24 cellular contexts compared by ENCODE assay signal in genomic region chr5:160250226-160250625, GRCh38. TPM values are rescaled to one million over a fixed set of nuclear protein-coding genes. Genes with fewer than 3 reads are reported as not detected.
"Had no signal": no experiment of that assay in that cellular context is flagged by ENCODE, and none has a peak within 500 bp of the region (broad histone marks: within the 10 kb centered on the region; RNA-seq: fewer than 3 reads in every experiment).

No MANE protein-coding gene starts in this region.

- DNase-seq: activated CD4-positive, alpha-beta T cell treated with anti-CD3 and anti-CD28 coated beads for 36 hours; activated CD4-positive, alpha-beta T cell treated with anti-CD3 and anti-CD28 coated beads, Interleukin-2, amount 50 U/mL, for 1 hour; activated CD8-positive, alpha-beta memory T cell treated with anti-CD3 and anti-CD28 coated beads, Interleukin-2, amount 50 U/mL, for 4 hours; activated CD8-positive, alpha-beta T cell treated with anti-CD3 and anti-CD28 coated beads for 36 hours; activated gamma-delta T cell treated with Interleukin-2 at 50 U/mL for 16 hours; activated naive CD4-positive, alpha-beta T cell treated with anti-CD3 and anti-CD28 coated beads, Interleukin-2, amount 10 ng/mL, durations not matched to agents 7 days and 5 days; activated naive CD8-positive, alpha-beta T cell treated with anti-CD3 and anti-CD28 coated beads for 36 hours; activated T-cell treated with anti-CD3 and anti-CD28 coated beads, Interleukin-2, amount 50 U/mL, for 72 hours; brain microvascular endothelial cell; KG1; NCI-H1048; NCI-H1417; NCI-H1930; NCI-H2171 treated with DMSO at 0.1 percent for 48 hours; NCI-H226; NCI-H526; NCI-H82; SIG-M5; T-helper 1 cell had no signal

- ATAC-seq: activated CD4-positive, alpha-beta T cell treated with anti-CD3 and anti-CD28 coated beads for 36 hours; activated CD8-positive, alpha-beta T cell treated with anti-CD3 and anti-CD28 coated beads for 36 hours; activated T-cell treated with anti-CD3 and anti-CD28 coated beads, Interleukin-2, amount 50 U/mL, for 72 hours had no signal

- H3K27me3 ChIP-seq: brain microvascular endothelial cell had no signal

- H3K27ac ChIP-seq: brain microvascular endothelial cell, VCaP had no signal

RNA-seq across cellular contexts. Expression of gene FABP6, which starts 20.9 kb away (rescaled TPM):
- total RNA-seq: activated CD4-positive, alpha-beta T cell treated with anti-CD3 and anti-CD28 coated beads for 36 hours; activated CD8-positive, alpha-beta T cell treated with anti-CD3 and anti-CD28 coated beads for 36 hours; activated naive CD8-positive, alpha-beta T cell treated with anti-CD3 and anti-CD28 coated beads for 36 hours; activated T-cell treated with anti-CD3 and anti-CD28 coated beads, Interleukin-2, amount 50 U/mL, for 72 hours; activated T-helper 2 cell treated with anti-CD3 and anti-CD28 coated beads, Interferon-gamma antibody, Interleukin-2, Interleukin-4, amounts not matched to agents 10 μg/mL and 5 μg/mL and 100 μg/mL, durations not matched to agents 14 hours and 24 hours and 36 hours; LHCN-M2; T-helper 2 cell treated with Interferon-gamma antibody and Interleukin-4, amounts not matched to agents 100 ng/mL and 5 ng/mL, for 36 hours had no signal
- polyA plus RNA-seq: adipose tissue had no signal
